ENCODE assay signal across 1 cellular context in the genomic region with DNA sequence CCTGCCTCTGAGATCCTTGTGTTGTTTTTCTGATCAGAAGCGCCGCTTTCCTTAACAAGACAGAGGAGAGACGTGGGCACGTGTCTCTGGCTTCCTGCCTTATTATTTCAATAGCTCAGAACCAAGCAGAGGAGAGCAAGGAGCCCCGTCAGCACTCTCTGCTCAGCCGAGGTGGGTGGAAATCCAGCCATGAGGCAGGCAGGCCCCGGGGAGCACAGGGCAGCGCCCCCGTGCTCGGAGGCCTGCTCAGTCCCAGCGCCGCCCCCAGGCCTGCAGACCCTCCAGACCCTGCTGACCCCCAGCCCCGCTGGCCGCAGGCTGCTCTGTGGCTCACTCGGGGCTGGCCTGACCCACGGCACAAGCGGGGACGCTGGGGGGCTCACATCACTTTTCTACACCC.
TF ChIP-seq lines count a peak whose summit lies in the region.

No MANE protein-coding gene starts in this region.

TF ChIP-seq in HepG2, 621 proteins besides CTCF, POLR2A, EP300 and RAD21 (continued from another document):
- TF ChIP-seq, protein P1, sequence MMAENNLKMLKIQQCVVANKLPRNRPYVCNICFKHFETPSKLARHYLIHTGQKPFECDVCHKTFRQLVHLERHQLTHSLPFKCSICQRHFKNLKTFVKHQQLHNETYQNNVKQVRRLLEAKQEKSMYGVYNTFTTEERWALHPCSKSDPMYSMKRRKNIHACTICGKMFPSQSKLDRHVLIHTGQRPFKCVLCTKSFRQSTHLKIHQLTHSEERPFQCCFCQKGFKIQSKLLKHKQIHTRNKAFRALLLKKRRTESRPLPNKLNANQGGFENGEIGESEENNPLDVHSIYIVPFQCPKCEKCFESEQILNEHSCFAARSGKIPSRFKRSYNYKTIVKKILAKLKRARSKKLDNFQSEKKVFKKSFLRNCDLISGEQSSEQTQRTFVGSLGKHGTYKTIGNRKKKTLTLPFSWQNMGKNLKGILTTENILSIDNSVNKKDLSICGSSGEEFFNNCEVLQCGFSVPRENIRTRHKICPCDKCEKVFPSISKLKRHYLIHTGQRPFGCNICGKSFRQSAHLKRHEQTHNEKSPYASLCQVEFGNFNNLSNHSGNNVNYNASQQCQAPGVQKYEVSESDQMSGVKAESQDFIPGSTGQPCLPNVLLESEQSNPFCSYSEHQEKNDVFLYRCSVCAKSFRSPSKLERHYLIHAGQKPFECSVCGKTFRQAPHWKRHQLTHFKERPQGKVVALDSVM (CRISPR knock-in tag; IDR thresholded peaks at IDR 0.05), result no peak
- no peak for TF ChIP-seq CERS6 (CRISPR knock-in tag; IDR thresholded peaks at IDR 0.05)
- TF ChIP-seq GATA4 (IDR thresholded peaks at IDR 0.05; ENCODE audit: borderline replicate concordance, low read depth), result no peak
- no peak for TF ChIP-seq ZC3H4 (CRISPR knock-in tag; IDR thresholded peaks at IDR 0.05; ENCODE audit: borderline replicate concordance)
- no peak for TF ChIP-seq ZNF441 (CRISPR knock-in tag; IDR thresholded peaks at IDR 0.05; ENCODE audit: borderline replicate concordance)
- TF ChIP-seq CHD4 (IDR thresholded peaks at IDR 0.05; ENCODE audit: borderline replicate concordance, low read length), result no peak
- no peak for TF ChIP-seq HMG20A (CRISPR knock-in tag; IDR thresholded peaks at IDR 0.05; ENCODE audit: borderline replicate concordance)
- no peak for TF ChIP-seq ZNF12 (CRISPR knock-in tag; IDR thresholded peaks at IDR 0.05)
- TF ChIP-seq LCORL (IDR thresholded peaks at IDR 0.05), result no peak
- TF ChIP-seq LCORL (CRISPR knock-in tag; IDR thresholded peaks at IDR 0.05), result no peak
